ENCODE assay signal across 8 cellular contexts in genomic region chr1:59879556-59879955, GRCh38. TPM values are rescaled to one million over a fixed set of nuclear protein-coding genes. Genes with fewer than 3 reads are reported as not detected.
A peak's percentile ranks its signal among the peaks of the same experiment; 100 is the strongest.
DNase-seq lines count a peak whose midpoint lies in the region; ATAC-seq and TF ChIP-seq lines count a peak whose summit lies in the region.

No MANE protein-coding gene starts in this region.

- H3K4me2 ChIP-seq in OCI-LY1 (ENCODE audit: low read length) = no peak overlapping the region

- no peaks in the 10 kb centered on the region for H3K36me3 ChIP-seq in OCI-LY1 (ENCODE audit: insufficient read depth, low read length)
- H3K36me3 ChIP-seq in heart right ventricle = no peaks in the 10 kb centered on the region
- H3K36me3 ChIP-seq in gastrocnemius medialis = no peaks in the 10 kb centered on the region

- in situ Hi-C loops in gastrocnemius medialis (cut with MboI; ENCODE audit: low sequenced_read_pairs in 4 of 4) = no loop called here

- H3K9me3 ChIP-seq in OCI-LY1 (ENCODE audit: low read length) = no peaks in the 10 kb centered on the region
- peaks cover 0 to 23% (median 7%) of the 10 kb centered on the region in 11 donors for H3K9me3 ChIP-seq in heart right ventricle
- no peaks in the 10 kb centered on the region for H3K9me3 ChIP-seq in gastrocnemius medialis

- H3K4me3 ChIP-seq in OCI-LY1 (ENCODE audit: low read depth, low read length, poor library complexity, severe bottlenecking) = no peak overlapping the region
- H3K4me3 ChIP-seq in heart right ventricle = no peak overlapping the region
- no peak overlapping the region for H3K4me3 ChIP-seq in gastrocnemius medialis

- no peaks in the 10 kb centered on the region for H3F3A ChIP-seq in OCI-LY1 (ENCODE audit: insufficient read depth, low read length)

- no peak for TF ChIP-seq POLR2A in gastrocnemius medialis (IDR thresholded peaks at IDR 0.05)

- H4K20me1 ChIP-seq in OCI-LY1 (ENCODE audit: insufficient read depth, low read length) = no peaks in the 10 kb centered on the region

- TF ChIP-seq CTCF in OCI-LY1 (IDR thresholded peaks at IDR 0.05; ENCODE audit: low read length) (peak; percentile 63), heart right ventricle (IDR thresholded peaks at IDR 0.05) (peak in 8 of 9 donors; percentile 24 to 65 (median 56)), gastrocnemius medialis (IDR thresholded peaks at IDR 0.05 in 4 of 5, conservative IDR thresholded peaks at IDR 0.05 in 1 of 5) (peak in 4 of 5 experiments; percentile 39 to 54 (median 44))

- WGBS in heart right ventricle, 2 donors = 27 to 31% methylated on average over 5 of the region's 5 CpGs

- no peak overlapping the region for H3K9ac ChIP-seq in OCI-LY1 (ENCODE audit: low read length)

- DNase-seq in ELR (ENCODE audit: low read depth) = peak; percentile 63
- DNase-seq in activated naive CD4-positive, alpha-beta T cell (lab: John Stamatoyannopoulos, UW) = peak in 3 of 4 experiments; percentile 1 to 30 (median 7)
- peak; percentile 34 to 58 for DNase-seq in heart right ventricle
- peak; percentile 17 to 54 for DNase-seq in gastrocnemius medialis
- no peak for DNase-seq in NCI-H774 (lab: John Stamatoyannopoulos, UW)

- H3K27ac ChIP-seq in OCI-LY1 (ENCODE audit: low read depth, low read length, poor library complexity, severe bottlenecking) (no peak overlapping the region), heart right ventricle (no peak overlapping the region), gastrocnemius medialis (no peak overlapping the region)

- no peaks in the 10 kb centered on the region for H3K79me2 ChIP-seq in OCI-LY1 (ENCODE audit: insufficient read depth, low read length)

- no peaks in the 10 kb centered on the region for H3K9me2 ChIP-seq in OCI-LY1 (ENCODE audit: low read depth, low read length)

- intact Hi-C loops in heart right ventricle (cut with DNase I) = loop anchor here in 8 of 10 donors (1.0 to 5.0 kb wide), 4 partner anchors 67 to 69 kb away; no protein-coding TSS in a partner anchor
- intact Hi-C loops in gastrocnemius medialis (cut with DNase I; ENCODE audit: low total_unique reads) = no loop called here

- peak; percentile 51 for ATAC-seq in HG02852 (IDR thresholded peaks at IDR 0.05; ENCODE audit: unreplicated experiment)
- peak; percentile 76 to 93 (median 84) for ATAC-seq in heart right ventricle
- peak; percentile 69 to 78 for ATAC-seq in gastrocnemius medialis
- no peak for ATAC-seq in GM19023 (IDR thresholded peaks at IDR 0.05; ENCODE audit: unreplicated experiment)

- no peaks in the 10 kb centered on the region for H3K27me3 ChIP-seq in OCI-LY1 (ENCODE audit: insufficient read depth, low read length)
- no peaks in the 10 kb centered on the region for H3K27me3 ChIP-seq in heart right ventricle
- no peaks in the 10 kb centered on the region for H3K27me3 ChIP-seq in gastrocnemius medialis

- no peaks in the 10 kb centered on the region for H3K4me1 ChIP-seq in OCI-LY1 (ENCODE audit: insufficient read depth, low read length, severe bottlenecking)
- H3K4me1 ChIP-seq in heart right ventricle = peaks cover 0 to 11% (median 0%) of the 10 kb centered on the region in 9 donors
- H3K4me1 ChIP-seq in gastrocnemius medialis = no peaks in the 10 kb centered on the region

- H2AFZ ChIP-seq in OCI-LY1 (ENCODE audit: low read length) = no peak overlapping the region

RNA-seq across cellular contexts. Expression of gene CYP2J2, which starts 47.0 kb away (rescaled TPM):
- total RNA-seq in heart right ventricle = 100 to 1,000 TPM in 7 of 10 donors, 10 to 100 TPM in 3; 24.0 to 212 (median 130) TPM
- 100 to 1,000 TPM in 1 of 2 donors, 10 to 100 TPM in 1; 73.6 to 188 TPM for polyA plus RNA-seq in heart right ventricle
- total RNA-seq in gastrocnemius medialis = 1 to 10 TPM; 2.4 to 8.7 (median 3.2) TPM
